21 cellular contexts compared by ENCODE assay signal in genomic region chr9:137375321-137376058, GRCh38. TPM values are rescaled to one million over a fixed set of nuclear protein-coding genes. Genes with fewer than 3 reads are reported as not detected.
A peak's percentile ranks its signal among the peaks of the same experiment; 100 is the strongest.
DNase-seq lines count a peak whose midpoint lies in the region; ATAC-seq, FAIRE-seq and TF ChIP-seq lines count a peak whose summit lies in the region.
"Had no signal": no experiment of that assay in that cellular context is flagged by ENCODE, and none has a peak within 500 bp of the region (broad histone marks: within the 10 kb centered on the region; RNA-seq: fewer than 3 reads in every experiment).

No MANE protein-coding gene starts in this region.

- no peaks in the 10 kb centered on the region for H3K36me3 Mint-ChIP-seq in CD4-positive, alpha-beta T cell (ENCODE audit: low read depth)

- POLR2A ChIA-PET in CD4-positive, alpha-beta T cell (lab: Charles Lee): no interaction called here

- DNase-seq in activated effector memory CD4-positive, alpha-beta T cell treated with anti-CD3 and anti-CD28 coated beads, Interleukin-2, amount 50 U/mL, for 16 hours: peak; percentile 4
- no peak for DNase-seq in activated effector memory CD4-positive, alpha-beta T cell treated with Interleukin-2 at 50 U/mL for 16 hours
- DNase-seq in kidney: peak; percentile 1
- no peak for DNase-seq in CD4-positive, alpha-beta T cell
- DNase-seq: ACHN; BE2C; C1 segment of cervical spinal cord; Calu3; CD4-positive, CD25-positive, alpha-beta regulatory T cell; CD8-positive, alpha-beta T cell; DMS79 treated with DMSO at 0.1 percent for 48 hours; GF-D8 had no signal

- no peaks in the 10 kb centered on the region for H3K9me3 ChIP-seq in kidney (ENCODE audit: control insufficient read depth in 1 of 2, low read length in 2 of 2)
- no peaks in the 10 kb centered on the region for H3K9me3 ChIP-seq in CD4-positive, alpha-beta T cell (ENCODE audit: control insufficient read depth, low read length)
- H3K9me3 ChIP-seq: Caco-2 had no signal

- no peaks in the 10 kb centered on the region for H3K27me3 ChIP-seq in CD4-positive, alpha-beta T cell (ENCODE audit: control insufficient read depth, insufficient read depth, low read length)
- H3K27me3 ChIP-seq: BE2C, BLaER1 had no signal

- H3K27ac Mint-ChIP-seq in CD4-positive, alpha-beta T cell: no peak overlapping the region
- H3K27ac Mint-ChIP-seq: CD4-positive, CD25-positive, alpha-beta regulatory T cell; CD8-positive, alpha-beta T cell had no signal

- H3K9me3 Mint-ChIP-seq in CD4-positive, alpha-beta T cell: no peaks in the 10 kb centered on the region
- H3K9me3 Mint-ChIP-seq: CD8-positive, alpha-beta T cell had no signal

- no peak overlapping the region for H3K9ac ChIP-seq in kidney (ENCODE audit: low read length in 2 of 2)
- H3K9ac ChIP-seq: BLaER1 had no signal

- no peaks in the 10 kb centered on the region for H3K36me3 ChIP-seq in kidney (ENCODE audit: control insufficient read depth in 1 of 2, insufficient read depth in 2 of 2, low read length in 2 of 2)
- H3K36me3 ChIP-seq: BE2C had no signal

- ATAC-seq in CD4-positive, alpha-beta T cell (ENCODE audit: poor library complexity): no peak
- no peak for ATAC-seq in GM21723 (IDR thresholded peaks at IDR 0.05; ENCODE audit: unreplicated experiment)
- ATAC-seq: CD8-positive, alpha-beta T cell had no signal

- intact Hi-C loops in kidney (cut with DNase I): no loop called here
- intact Hi-C loops in CD4-positive, alpha-beta T cell (cut with DNase I, micrococcal nuclease): no loop called here

- no peaks in the 10 kb centered on the region for H3K4me1 Mint-ChIP-seq in CD4-positive, alpha-beta T cell (ENCODE audit: low read depth)
- H3K4me1 Mint-ChIP-seq: CD14-positive monocyte had no signal

- H3K4me3 ChIP-seq in kidney (ENCODE audit: low read length in 2 of 2): no peak overlapping the region
- H3K4me3 ChIP-seq: BLaER1 had no signal

- H3K4me3 Mint-ChIP-seq in CD4-positive, alpha-beta T cell: no peak overlapping the region
- H3K4me3 Mint-ChIP-seq: CD14-positive monocyte; CD4-positive, CD25-positive, alpha-beta regulatory T cell; CD8-positive, alpha-beta T cell had no signal

- no peak for FAIRE-seq in kidney (lab: Jason Lieb, UNC)
- FAIRE-seq: D721Med, G401.6, GM12891, GM19239 had no signal

- no peaks in the 10 kb centered on the region for H3K4me1 ChIP-seq in kidney (ENCODE audit: control insufficient read depth in 1 of 2, insufficient read depth in 1 of 2, low read depth in 1 of 2, low read length in 2 of 2)
- H3K4me1 ChIP-seq: Caco-2 had no signal

- no peak overlapping the region for H3K27ac ChIP-seq in kidney (ENCODE audit: low read depth in 2 of 2, low read length in 2 of 2)
- no peak overlapping the region for H3K27ac ChIP-seq in CD4-positive, alpha-beta T cell (ENCODE audit: low read depth, low read length)
- H3K27ac ChIP-seq: 22Rv1 had no signal

- H3K27me3 Mint-ChIP-seq in CD4-positive, alpha-beta T cell: no peaks in the 10 kb centered on the region
- H3K27me3 Mint-ChIP-seq: CD4-positive, CD25-positive, alpha-beta regulatory T cell had no signal

- CTCF ChIA-PET in CD4-positive, alpha-beta T cell (lab: Charles Lee): no interaction called here

- no peak for TF ChIP-seq CTCF in kidney (IDR thresholded peaks at IDR 0.05; ENCODE audit: borderline replicate concordance, extremely low read depth, insufficient read depth)
- TF ChIP-seq CTCF in CD4-positive, alpha-beta T cell (IDR thresholded peaks at IDR 0.05): no peak

RNA-seq across cellular contexts. Expression of gene EXD3, which starts 47.5 kb away (rescaled TPM):
- 44.5 TPM for total RNA-seq in kidney
- polyA plus RNA-seq in kidney (ENCODE audit: insufficient read depth, low read depth, low replicate concordance): 18.9 TPM
- 10 to 100 TPM; 14.9 to 16.9 TPM for total RNA-seq in CD4-positive, alpha-beta T cell

RNA-seq across cellular contexts. Expression of gene NOXA1, which starts 47.7 kb away (rescaled TPM):
- 21.8 TPM for total RNA-seq in kidney
- 19.1 TPM for polyA plus RNA-seq in kidney (ENCODE audit: insufficient read depth, low read depth, low replicate concordance)
- 1 to 10 TPM; 6.7 to 7.7 TPM for total RNA-seq in CD4-positive, alpha-beta T cell

Comparison
In these comparisons a context has a peak if more than half of its experiments do, and no peak if none do; other contexts are left out.
1. DNase-seq: peak in activated effector memory CD4-positive, alpha-beta T cell treated with anti-CD3 and anti-CD28 coated beads, Interleukin-2, amount 50 U/mL, for 16 hours (single experiment) and kidney (single experiment); none in activated effector memory CD4-positive, alpha-beta T cell treated with Interleukin-2 at 50 U/mL for 16 hours (single experiment) and CD4-positive, alpha-beta T cell (0 of 10).